ENCODE assay signal across 8 cellular contexts in the genomic region with DNA sequence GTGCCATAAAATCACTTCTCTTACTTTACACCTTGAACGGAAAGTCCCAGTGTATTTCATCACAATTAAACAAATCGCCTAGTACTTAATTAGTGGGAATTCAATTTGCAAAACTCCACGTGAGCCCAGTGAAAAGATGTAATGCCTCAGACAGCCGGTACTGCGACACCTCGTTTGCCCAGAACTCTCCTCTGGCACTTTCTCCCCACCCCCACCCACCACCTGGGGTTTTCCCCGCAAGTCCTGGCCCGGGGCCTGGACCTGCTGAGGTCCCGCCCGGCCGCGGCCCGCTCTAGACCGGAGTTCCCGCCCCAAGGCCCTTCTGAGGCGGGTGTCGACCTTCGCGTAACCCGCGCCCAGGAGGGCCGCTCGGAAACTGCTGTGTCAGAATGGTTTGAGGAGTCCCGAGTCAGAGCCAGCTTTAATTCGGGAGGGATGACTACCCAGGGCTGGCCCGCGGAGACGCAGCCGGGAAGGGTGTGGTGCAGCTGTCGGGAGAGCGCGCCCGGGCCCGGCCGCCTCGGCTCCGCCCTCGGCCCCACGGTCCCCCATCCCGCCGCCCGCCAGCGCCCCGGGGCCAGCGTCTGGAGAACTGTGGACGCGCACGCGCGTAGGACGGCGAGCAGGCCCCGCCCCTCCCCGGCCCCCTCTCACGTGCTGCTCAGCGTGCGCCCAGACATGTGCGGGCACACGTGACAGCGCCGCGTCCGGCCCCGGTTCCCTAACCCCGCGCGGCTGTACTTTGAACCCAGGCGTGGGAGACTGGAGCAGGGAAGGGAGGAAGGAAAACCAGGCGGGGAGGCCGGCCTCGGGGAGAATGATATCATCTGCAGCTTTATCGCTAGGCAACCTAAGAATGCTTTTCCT. TPM values are rescaled to one million over a fixed set of nuclear protein-coding genes. Genes with fewer than 3 reads are reported as not detected.
DNase-seq lines count a peak whose midpoint lies in the region; ATAC-seq, FAIRE-seq and TF ChIP-seq lines count a peak whose summit lies in the region.

No MANE protein-coding gene starts in this region.

- peaks cover 34% of the 10 kb centered on the region for H3K4me1 Mint-ChIP-seq in neural progenitor cell

- peak overlapping the region; percentile 67 for H3K4me3 ChIP-seq in neural progenitor cell
- peak overlapping the region; percentile 62 to 76 for H3K4me3 ChIP-seq in stomach smooth muscle (ENCODE audit: low read length in 2 of 2)

- peak overlapping the region; percentile 77 for H3K27ac Mint-ChIP-seq in neural progenitor cell

- H3K9me3 ChIP-seq in neural progenitor cell (ENCODE audit: low read depth) = no peaks in the 10 kb centered on the region
- no peaks in the 10 kb centered on the region for H3K9me3 ChIP-seq in stomach smooth muscle (ENCODE audit: control insufficient read depth in 2 of 2, low read length in 2 of 2)

- peak overlapping the region; percentile 86 for H2AFZ ChIP-seq in neural progenitor cell (replicated peaks)

- H3K36me3 ChIP-seq in neural progenitor cell = no peaks in the 10 kb centered on the region
- no peaks in the 10 kb centered on the region for H3K36me3 ChIP-seq in stomach smooth muscle (ENCODE audit: control insufficient read depth in 2 of 2, insufficient read depth in 2 of 2, low read length in 2 of 2)

- FAIRE-seq in D721Med (lab: Jason Lieb, UNC) = no peak

- peak overlapping the region; percentile 87 for H3K4me3 Mint-ChIP-seq in neural progenitor cell

- H3K9ac ChIP-seq in neural progenitor cell (no peak overlapping the region), stomach smooth muscle (ENCODE audit: low read length in 2 of 2) (peak overlapping the region; percentile 75 to 84)

- peaks cover 36% of the 10 kb centered on the region for H3F3A ChIP-seq in neural progenitor cell (ENCODE audit: low read depth)

- peaks cover 4% of the 10 kb centered on the region for H4K20me1 ChIP-seq in neural progenitor cell (ENCODE audit: low read depth)

- no peaks in the 10 kb centered on the region for H3K9me3 Mint-ChIP-seq in neural progenitor cell

- no peak overlapping the region for H3K27ac ChIP-seq in neural progenitor cell
- peak overlapping the region; percentile 95 for H3K27ac ChIP-seq in stomach smooth muscle (ENCODE audit: low read length)

- peaks cover 5% of the 10 kb centered on the region for H3K27me3 Mint-ChIP-seq in neural progenitor cell (ENCODE audit: insufficient read depth, low read depth)

- TF ChIP-seq CTCF in D721Med (IDR thresholded peaks at IDR 0.05; ENCODE audit: insufficient read depth, missing control alignments) (no peak), neural progenitor cell (IDR thresholded peaks at IDR 0.05) (peak; percentile 26)

- H3K4me2 ChIP-seq in neural progenitor cell = peak overlapping the region; percentile 93

- DNase-seq in D721Med (ENCODE audit: insufficient read length, low spot score) (peak; percentile 55), HPDE6-E6E7 (ENCODE audit: extremely low spot score) (peak; percentile 91), RPMI8226 (peak; percentile 97), foreskin melanocyte (peak; percentile 76), neural progenitor cell (ENCODE audit: low spot score) (peak; percentile 89)
- peak; percentile 41 to 71 (median 50) for DNase-seq in activated naive CD4-positive, alpha-beta T cell (lab: John Stamatoyannopoulos, UW)

- H3K36me3 Mint-ChIP-seq in neural progenitor cell = no peaks in the 10 kb centered on the region

- peaks cover 92% of the 10 kb centered on the region for H3K27me3 ChIP-seq in neural progenitor cell
- H3K27me3 ChIP-seq in stomach smooth muscle (ENCODE audit: control insufficient read depth in 1 of 2, insufficient read depth in 2 of 2, low read length in 2 of 2) = no peaks in the 10 kb centered on the region

- H3K79me2 ChIP-seq in neural progenitor cell (ENCODE audit: low read depth) = no peaks in the 10 kb centered on the region

- ATAC-seq in GM19467 (IDR thresholded peaks at IDR 0.05; ENCODE audit: unreplicated experiment) = peak; percentile 60

- H3K4me1 ChIP-seq in neural progenitor cell (peaks cover 31% of the 10 kb centered on the region), stomach smooth muscle (ENCODE audit: control insufficient read depth, insufficient read depth, low read length) (peaks cover 31% of the 10 kb centered on the region)

RNA-seq across cellular contexts. Expression of gene BHLHE41, which starts 10.8 kb away (rescaled TPM):
- 0.12 TPM in 1 of 2 replicates, not detected in the other for total RNA-seq in neural progenitor cell (ENCODE audit: low replicate concordance)
